ENCODE assay signal across 8 cellular contexts in the genomic region with DNA sequence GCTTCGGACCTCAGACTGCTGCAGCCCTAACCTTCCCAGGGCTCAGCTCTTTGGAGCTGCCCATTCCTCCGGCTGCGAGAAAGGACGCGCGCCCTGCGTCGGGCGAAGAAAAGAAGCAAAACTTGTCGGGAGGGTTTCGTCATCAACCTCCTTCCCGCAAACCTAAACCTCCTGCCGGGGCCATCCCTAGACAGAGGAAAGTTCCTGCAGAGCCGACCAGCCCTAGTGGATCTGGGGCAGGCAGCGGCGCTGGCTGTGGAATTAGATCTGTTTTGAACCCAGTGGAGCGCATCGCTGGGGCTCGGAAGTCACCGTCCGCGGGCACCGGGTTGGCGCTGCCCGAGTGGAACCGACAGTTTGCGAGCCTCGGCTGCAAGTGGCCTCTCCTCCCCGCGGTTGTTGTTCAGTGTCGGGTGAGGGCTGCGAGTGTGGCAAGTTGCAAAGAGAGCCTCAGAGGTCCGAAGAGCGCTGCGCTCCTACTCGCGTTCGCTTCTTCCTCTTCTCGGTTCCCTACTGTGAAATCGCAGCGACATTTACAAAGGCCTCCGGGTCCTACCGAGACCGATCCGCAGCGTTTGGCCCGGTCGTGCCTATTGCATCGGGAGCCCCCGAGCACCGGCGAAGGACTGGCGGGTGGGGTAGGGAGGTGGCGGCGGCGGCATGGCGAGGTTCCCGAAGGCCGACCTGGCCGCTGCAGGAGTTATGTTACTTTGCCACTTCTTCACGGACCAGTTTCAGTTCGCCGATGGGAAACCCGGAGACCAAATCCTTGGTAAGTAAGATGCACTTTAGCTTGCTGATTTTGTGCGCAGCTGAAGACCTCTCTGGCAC. TPM values are rescaled to one million over a fixed set of nuclear protein-coding genes. Genes with fewer than 3 reads are reported as not detected.
DNase-seq lines count a peak whose midpoint lies in the region; ATAC-seq, FAIRE-seq and TF ChIP-seq lines count a peak whose summit lies in the region.

A gene (plus strand): TSS at position 13 of the 831 bp plus-strand sequence.

- CTCF ChIA-PET in A673 (lab: Charles Lee) = interaction anchor here (0.5 kb wide), 1 partner anchor 104 kb away, joined by 6 read pairs; no protein-coding TSS in a partner anchor

- ATAC-seq in GM18907 (IDR thresholded peaks at IDR 0.05; ENCODE audit: unreplicated experiment) = peak; percentile 44
- ATAC-seq in psoas muscle = peak; percentile 45 to 54 (median 49)
- no peak for ATAC-seq in HG02973 (IDR thresholded peaks at IDR 0.05; ENCODE audit: unreplicated experiment)

- BruUV-seq in A673 (replicated peaks; lab: Mats Ljungman, UMichigan) = TSS peak; percentile 30

- peaks cover 2% of the 10 kb centered on the region for H3K9me3 Mint-ChIP-seq in astrocyte (ENCODE audit: unreplicated experiment)

- peaks cover 15% of the 10 kb centered on the region for H4K20me1 ChIP-seq in astrocyte (ENCODE audit: insufficient read depth, low read length)

- H3K27ac Mint-ChIP-seq in astrocyte (ENCODE audit: unreplicated experiment) = peak within 1 kb of the TSS; percentile 86

- peak within 1 kb of the TSS; percentile 92 for H2AFZ ChIP-seq in astrocyte (ENCODE audit: low read depth, low read length)

- H3K4me3 ChIP-seq in A673 (ENCODE audit: low read depth, low read length, poor library complexity, severe bottlenecking) (peak within 1 kb of the TSS; percentile 85), MG63 (peak within 1 kb of the TSS; percentile 41), astrocyte (ENCODE audit: insufficient read depth, low read depth, low read length) (peak within 1 kb of the TSS; percentile 99), psoas muscle (peak within 1 kb of the TSS; percentile 83)

- H3K27me3 Mint-ChIP-seq in astrocyte (ENCODE audit: low read depth, unreplicated experiment) = no peaks in the 10 kb centered on the region

- no peaks in the 10 kb centered on the region for H3K27me3 ChIP-seq in A673 (replicated peaks; ENCODE audit: insufficient read depth, low read depth, low read length, poor library complexity)
- H3K27me3 ChIP-seq in MG63 = peaks cover 50% of the 10 kb centered on the region
- peaks cover 6% of the 10 kb centered on the region for H3K27me3 ChIP-seq in astrocyte (ENCODE audit: insufficient read depth, low read length)
- H3K27me3 ChIP-seq in psoas muscle (ENCODE audit: insufficient read depth in 3 of 3, low read length in 2 of 3) = peaks cover 0 to 4% (median 0%) of the 10 kb centered on the region in 3 donors

- DNase-seq in A673 (ENCODE audit: low spot score) (peak; percentile 82), MG63 (peak; percentile 18), astrocyte (ENCODE audit: low read depth) (peak; percentile 40), hippocampal formation (lab: John Stamatoyannopoulos, UW) (peak; percentile 60 to 72), psoas muscle (peak; percentile 47 to 74), activated gamma-delta T cell (lab: John Stamatoyannopoulos, UW) (no peak)

- peaks cover 11% of the 10 kb centered on the region for H3K36me3 ChIP-seq in A673 (ENCODE audit: insufficient read depth, low read length, poor library complexity, severe bottlenecking)
- no peaks in the 10 kb centered on the region for H3K36me3 ChIP-seq in MG63
- no peaks in the 10 kb centered on the region for H3K36me3 ChIP-seq in astrocyte (ENCODE audit: insufficient read depth, low read length)
- H3K36me3 ChIP-seq in psoas muscle (ENCODE audit: insufficient read depth in 1 of 2, low read depth in 1 of 2) = no peaks in the 10 kb centered on the region

- H3K4me3 Mint-ChIP-seq in astrocyte (ENCODE audit: unreplicated experiment) = peak within 1 kb of the TSS; percentile 94

- WGBS in psoas muscle, 3 donors = 0 to 1% (median 1%) methylated on average over 63 to 65 of the region's 65 CpGs

- POLR2A ChIA-PET in A673 (lab: Charles Lee; ENCODE audit: low non-redundant PET) = interaction anchor here (0.6 to 1.0 kb wide), 2 partner anchors 548 to 1054 kb away, joined by 3 to 4 read pairs; no protein-coding TSS in a partner anchor

- H3K79me2 ChIP-seq in astrocyte (ENCODE audit: insufficient read depth, low read length) = peaks cover 18% of the 10 kb centered on the region

- H3K27ac ChIP-seq in A673 (ENCODE audit: low read depth, low read length, poor library complexity, severe bottlenecking) (peak within 1 kb of the TSS; percentile 87), astrocyte (ENCODE audit: low read depth, low read length) (peak within 1 kb of the TSS; percentile 54), psoas muscle (peak within 1 kb of the TSS; percentile 76)

- H3K9me3 ChIP-seq in A673 (ENCODE audit: low read depth, low read length, poor library complexity, severe bottlenecking) (no peaks in the 10 kb centered on the region), MG63 (no peaks in the 10 kb centered on the region), astrocyte (ENCODE audit: insufficient read depth, low read depth, low read length) (no peaks in the 10 kb centered on the region), psoas muscle (no peaks in the 10 kb centered on the region)

- TF ChIP-seq CTCF in A673 (conservative IDR thresholded peaks at IDR 0.05; ENCODE audit: low read depth, low read length) (no peak), astrocyte (IDR thresholded peaks at IDR 0.05; ENCODE audit: insufficient read depth, low read depth, low read length) (no peak), psoas muscle (IDR thresholded peaks at IDR 0.05) (no peak)

- FAIRE-seq in astrocyte (lab: Jason Lieb, UNC) = no peak

- peak within 1 kb of the TSS; percentile 89 for H3K9ac ChIP-seq in astrocyte (ENCODE audit: low read length)

- H3K36me3 Mint-ChIP-seq in astrocyte (ENCODE audit: low read depth, unreplicated experiment) = no peaks in the 10 kb centered on the region

- peak within 1 kb of the TSS; percentile 100 for H3K4me2 ChIP-seq in astrocyte (ENCODE audit: low read length)

- intact Hi-C loops in A673 (cut with micrococcal nuclease; ENCODE audit: unreplicated experiment) = loop anchor here (2.0 to 10.0 kb wide), 9 partner anchors 136 to 1122 kb away; no protein-coding TSS in a partner anchor
- intact Hi-C loops in psoas muscle (cut with DNase I) = loop anchor here in 1 of 2 donors (2.0 to 5.0 kb wide), 5 partner anchors 116 to 952 kb away; no protein-coding TSS in a partner anchor

- H3K4me1 Mint-ChIP-seq in astrocyte (ENCODE audit: low read depth, unreplicated experiment) = peaks cover 18% of the 10 kb centered on the region

- H3K4me1 ChIP-seq in A673 (ENCODE audit: insufficient read depth, low read length, poor library complexity, severe bottlenecking) (peaks cover 45% of the 10 kb centered on the region), astrocyte (ENCODE audit: insufficient read depth, low read length) (peaks cover 19% of the 10 kb centered on the region), psoas muscle (no peaks in the 10 kb centered on the region)

RNA-seq across cellular contexts. Expression of the gene that starts here (rescaled TPM):
- total RNA-seq in A673 (2021) (69.6 and 74.8 TPM in 2 replicates), astrocyte (36.1 and 44.5 TPM in 2 replicates), psoas muscle (10 to 100 TPM in 3 of 4 donors, 1 to 10 TPM in 1; 8.7 to 21.4 (median 10.4) TPM)
- under 0.01 TPM in 1 of 2 replicates, not detected in the other for total RNA-seq in MG63 (2014; rRNA removed; shearing (Covaris generic); ENCODE audit: low replicate concordance)
- polyA plus RNA-seq in psoas muscle = 1 to 10 TPM; 2.3 to 9.2 (median 4.3) TPM

Comparison
In these comparisons a context has a peak if more than half of its experiments do, and no peak if none do; other contexts are left out.
1. Peak in DNase-seq and H3K4me3 ChIP-seq in MG63; RNA of the gene not detected or under 1 TPM.
2. H3K4me3 ChIP-seq: peak in every context shown above with its lines; median percentile 99 in astrocyte; 85 in A673; 83 in psoas muscle; 41 in MG63.